In genomic region chr1:155320661-155321576, GRCh38 we compare ENCODE assay signal across 1 cellular context.
TF ChIP-seq lines count a peak whose summit lies in the region.

A gene with protein sequence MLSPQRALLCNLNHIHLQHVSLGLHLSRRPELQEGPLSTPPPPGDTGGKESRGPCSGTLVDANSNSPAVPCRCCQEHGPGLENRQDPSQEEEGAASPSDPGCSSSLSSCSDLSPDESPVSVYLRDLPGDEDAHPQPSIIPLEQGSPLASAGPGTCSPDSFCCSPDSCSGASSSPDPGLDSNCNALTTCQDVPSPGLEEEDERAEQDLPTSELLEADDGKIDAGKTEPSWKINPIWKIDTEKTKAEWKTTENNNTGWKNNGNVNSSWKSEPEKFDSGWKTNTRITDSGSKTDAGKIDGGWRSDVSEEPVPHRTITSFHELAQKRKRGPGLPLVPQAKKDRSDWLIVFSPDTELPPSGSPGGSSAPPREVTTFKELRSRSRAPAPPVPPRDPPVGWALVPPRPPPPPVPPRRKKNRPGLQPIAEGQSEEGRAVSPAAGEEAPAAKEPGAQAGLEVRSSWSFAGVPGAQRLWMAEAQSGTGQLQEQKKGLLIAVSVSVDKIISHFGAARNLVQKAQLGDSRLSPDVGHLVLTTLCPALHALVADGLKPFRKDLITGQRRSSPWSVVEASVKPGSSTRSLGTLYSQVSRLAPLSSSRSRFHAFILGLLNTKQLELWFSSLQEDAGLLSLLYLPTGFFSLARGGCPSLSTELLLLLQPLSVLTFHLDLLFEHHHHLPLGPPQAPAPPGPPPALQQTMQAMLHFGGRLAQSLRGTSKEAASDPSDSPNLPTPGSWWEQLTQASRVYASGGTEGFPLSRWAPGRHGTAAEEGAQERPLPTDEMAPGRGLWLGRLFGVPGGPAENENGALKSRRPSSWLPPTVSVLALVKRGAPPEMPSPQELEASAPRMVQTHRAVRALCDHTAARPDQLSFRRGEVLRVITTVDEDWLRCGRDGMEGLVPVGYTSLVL (plus strand): TSS chr1:155320894. CDS start chr1:155321774, 880 bp downstream.

TF ChIP-seq in GM12878, 131 proteins besides CTCF, POLR2A, EP300 and RAD21 (continued from another document):
- no peak for TF ChIP-seq CEBPZ (IDR thresholded peaks at IDR 0.05; ENCODE audit: low read depth, low read length)
- TF ChIP-seq ATF2 (IDR thresholded peaks at IDR 0.05; ENCODE audit: low read length), result no peak
- TF ChIP-seq MTA3 (IDR thresholded peaks at IDR 0.05; ENCODE audit: borderline replicate concordance, low read length), result peak; percentile 69; the same call in 1 of the 2 replicates
- TF ChIP-seq MXI1 (IDR thresholded peaks at IDR 0.05; ENCODE audit: low read depth, low read length), result no peak
- TF ChIP-seq TARDBP (IDR thresholded peaks at IDR 0.05; ENCODE audit: borderline replicate concordance), result no peak; the same call in 1 of the 2 replicates
- no peak for TF ChIP-seq MYC (IDR thresholded peaks at IDR 0.05; ENCODE audit: insufficient read depth, insufficient read length, insufficient replicate concordance, low read length, severe bottlenecking)
- no peak for TF ChIP-seq ZNF24 (IDR thresholded peaks at IDR 0.05)
- TF ChIP-seq CHD4 (IDR thresholded peaks at IDR 0.05), result no peak
- no peak for TF ChIP-seq SMAD1 (IDR thresholded peaks at IDR 0.05; ENCODE audit: low read depth, partially characterized antibody)
- no peak for TF ChIP-seq BHLHE40 (IDR thresholded peaks at IDR 0.05; ENCODE audit: borderline replicate concordance in 1 of 2, low read depth in 2 of 2, low read length in 1 of 2)
- peak; percentile 35; the same call in 1 of the 2 replicates for TF ChIP-seq BACH1 (IDR thresholded peaks at IDR 0.05; ENCODE audit: borderline replicate concordance)
- TF ChIP-seq CBX5 (IDR thresholded peaks at IDR 0.05; ENCODE audit: low read depth), result no peak
- TF ChIP-seq EGR1 (IDR thresholded peaks at IDR 0.05; ENCODE audit: borderline replicate concordance in 1 of 2, low read depth in 2 of 2, low read length in 2 of 2), result 0 out of 3 replicates have a peak, but pooled peaks of 1 of the 2 experiments have one; percentile 10
- no peak for TF ChIP-seq ZNF687 (IDR thresholded peaks at IDR 0.05)
- TF ChIP-seq SREBF1 (IDR thresholded peaks at IDR 0.05; ENCODE audit: low read length), result no peak
- TF ChIP-seq JUNB (IDR thresholded peaks at IDR 0.05), result no peak
- TF ChIP-seq ESRRA (IDR thresholded peaks at IDR 0.05; ENCODE audit: low read length), result no peak
- TF ChIP-seq POLR2AphosphoS2 (IDR thresholded peaks at IDR 0.05; ENCODE audit: low read depth, low read length), result peak; percentile 72; the same call in 1 of the 2 replicates
